In genomic region chr3:53102601-53103147, GRCh38 we compare ENCODE assay signal across 8 cellular contexts. TPM values are rescaled to one million over a fixed set of nuclear protein-coding genes. Genes with fewer than 3 reads are reported as not detected.
A peak's percentile ranks its signal among the peaks of the same experiment; 100 is the strongest.
DNase-seq lines count a peak whose midpoint lies in the region; ATAC-seq and TF ChIP-seq lines count a peak whose summit lies in the region.

No MANE protein-coding gene starts in this region.

- H3K9me3 ChIP-seq in transverse colon, result no peaks in the 10 kb centered on the region

- H3K4me1 ChIP-seq in transverse colon, result no peaks in the 10 kb centered on the region

- ATAC-seq in GM18498 (IDR thresholded peaks at IDR 0.05; ENCODE audit: unreplicated experiment), result peak; percentile 79
- ATAC-seq in GM21515 (IDR thresholded peaks at IDR 0.05; ENCODE audit: unreplicated experiment), result peak; percentile 75
- peak; percentile 94 to 95 for ATAC-seq in activated naive CD4-positive, alpha-beta T cell treated with anti-CD3 and anti-CD28 coated beads, Interleukin-2, amount 50 U/mL, for 72 hours

- H3K36me3 ChIP-seq in transverse colon, result peaks cover 0 to 12% (median 5%) of the 10 kb centered on the region in 4 donors

- no peak overlapping the region for H3K4me3 ChIP-seq in transverse colon

- TF ChIP-seq CTCF in transverse colon (IDR thresholded peaks at IDR 0.05), result no peak

- 20 to 46% methylated on average over 1 to 6 of the region's 6 CpGs for WGBS in transverse colon (ENCODE audit: low coverage in 1 of 2), 2 donors

- DNase-seq in HUDEP-2 (lab: John Stamatoyannopoulos, UW; ENCODE audit: unreplicated experiment in 76 of 76) (peak in 64 of 76 experiments; percentile 6 to 70 (median 33)), transverse colon (peak; percentile 38), T1000 (lab: John Stamatoyannopoulos, UW) (no peak), NCI-H2227 treated with DMSO at 0.1 percent for 48 hours (lab: John Stamatoyannopoulos, UW) (no peak), NCI-H1092 treated with DMSO at 0.1 percent for 48 hours (lab: John Stamatoyannopoulos, UW) (no peak)
- peak; percentile 50 to 67 for DNase-seq in activated naive CD4-positive, alpha-beta T cell treated with anti-CD3 and anti-CD28 coated beads, Interleukin-2, amount 50 U/mL, for 72 hours (ENCODE audit: low spot score in 2 of 2)

- peak overlapping the region; percentile 74 to 95 for H3K27ac Mint-ChIP-seq in activated naive CD4-positive, alpha-beta T cell treated with anti-CD3 and anti-CD28 coated beads, Interleukin-2, amount 50 U/mL, for 72 hours

- intact Hi-C loops in transverse colon (cut with DNase I; ENCODE audit: low total_unique reads), result no loop called here

- no peak for TF ChIP-seq EP300 in transverse colon (IDR thresholded peaks at IDR 0.05; ENCODE audit: low read depth)

- in situ Hi-C loops in transverse colon (cut with MboI; ENCODE audit: low pct_ligation_motif_present in 1 of 4, low pct_unique_long_range_greater_than_20kb in 1 of 4, low sequenced_read_pairs in 3 of 4), result loop anchor here in 1 of 4 donors (25.0 kb wide), 1 partner anchor 610 kb away; no protein-coding TSS in a partner anchor

- H3K36me3 Mint-ChIP-seq in activated naive CD4-positive, alpha-beta T cell treated with anti-CD3 and anti-CD28 coated beads, Interleukin-2, amount 50 U/mL, for 72 hours, result peaks cover 21 to 48% of the 10 kb centered on the region in 2 donors

- peak overlapping the region in 1 of 4 donors; percentile 38 for H3K27ac ChIP-seq in transverse colon

- TF ChIP-seq POLR2A in transverse colon (IDR thresholded peaks at IDR 0.05), result no peak

- H3K9me3 Mint-ChIP-seq in activated naive CD4-positive, alpha-beta T cell treated with anti-CD3 and anti-CD28 coated beads, Interleukin-2, amount 50 U/mL, for 72 hours, result no peaks in the 10 kb centered on the region

- no peaks in the 10 kb centered on the region for H3K27me3 ChIP-seq in transverse colon

RNA-seq across cellular contexts. Expression of gene RFT1, which starts 27.6 kb away (rescaled TPM):
- total RNA-seq in activated naive CD4-positive, alpha-beta T cell treated with anti-CD3 and anti-CD28 coated beads, Interleukin-2, amount 50 U/mL, for 72 hours, result 10 to 100 TPM; 19.5 to 38.3 TPM
- total RNA-seq in transverse colon, result 10 to 100 TPM in 1 of 4 donors, 1 to 10 TPM in 3; 2.2 to 10.3 (median 8.5) TPM

RNA-seq across cellular contexts. Expression of gene SFMBT1, which starts 56.8 kb away (rescaled TPM):
- 10 to 100 TPM; 19.6 to 23.3 TPM for total RNA-seq in activated naive CD4-positive, alpha-beta T cell treated with anti-CD3 and anti-CD28 coated beads, Interleukin-2, amount 50 U/mL, for 72 hours
- total RNA-seq in transverse colon, result 10 to 100 TPM in 2 of 4 donors, 1 to 10 TPM in 2; 1.9 to 33.0 (median 18.1) TPM

RNA-seq across cellular contexts. Expression of gene PRKCD, which starts 58.3 kb away (rescaled TPM):
- 10 to 100 TPM in 1 of 2 donors, 1 to 10 TPM in 1; 3.4 to 22.5 TPM for total RNA-seq in activated naive CD4-positive, alpha-beta T cell treated with anti-CD3 and anti-CD28 coated beads, Interleukin-2, amount 50 U/mL, for 72 hours
- total RNA-seq in transverse colon, result 10 to 100 TPM; 43.8 to 78.9 (median 55.9) TPM

Comparison
In these comparisons a context has a peak if more than half of its experiments do, and no peak if none do; other contexts are left out.
1. DNase-seq: peak in HUDEP-2 (64 of 76), activated naive CD4-positive, alpha-beta T cell treated with anti-CD3 and anti-CD28 coated beads, Interleukin-2, amount 50 U/mL, for 72 hours (2 of 2) and transverse colon (single experiment); none in T1000 (single experiment), NCI-H2227 treated with DMSO at 0.1 percent for 48 hours (single experiment) and NCI-H1092 treated with DMSO at 0.1 percent for 48 hours (single experiment).
2. Peak in every context shown above with its lines, with median percentiles within 50 percentile points of each other: ATAC-seq.